In genomic region chr3:50259432-50260026, GRCh38 we compare ENCODE assay signal across 9 cellular contexts. TPM values are rescaled to one million over a fixed set of nuclear protein-coding genes. Genes with fewer than 3 reads are reported as not detected.
DNase-seq lines count a peak whose midpoint lies in the region; ATAC-seq and TF ChIP-seq lines count a peak whose summit lies in the region.
"Had no signal": no experiment of that assay in that cellular context is flagged by ENCODE, and none has a peak within 500 bp of the region (broad histone marks: within the 10 kb centered on the region; RNA-seq: fewer than 3 reads in every experiment).

No MANE protein-coding gene starts in this region.

- no peaks in the 10 kb centered on the region for H3K27me3 Mint-ChIP-seq in activated T-helper 17 cell treated with anti-CD3 and anti-CD28 coated beads, Interleukin-2, amount 50 U/mL, for 72 hours

- H3K4me3 ChIP-seq in mesodermal cell (ENCODE audit: extremely low read depth, insufficient read depth, low read length, poor library complexity, severe bottlenecking) (no peak overlapping the region), brain microvascular endothelial cell (ENCODE audit: low read depth, low read length) (no peak overlapping the region)

- H3K27ac ChIP-seq in mesodermal cell (ENCODE audit: low read depth, low read length, severe bottlenecking) (peak overlapping the region; percentile 99), brain microvascular endothelial cell (no peak overlapping the region)

- TF ChIP-seq CTCF in brain microvascular endothelial cell (IDR thresholded peaks at IDR 0.05; ENCODE audit: low read depth, low read length, missing control alignments): no peak

- H3K36me3 ChIP-seq in mesodermal cell (ENCODE audit: control insufficient read depth, insufficient read depth, low read length): peaks cover 48% of the 10 kb centered on the region
- H3K36me3 ChIP-seq in brain microvascular endothelial cell (replicated peaks): peaks cover 41% of the 10 kb centered on the region

- peak; percentile 32 for ATAC-seq in GM18517 (IDR thresholded peaks at IDR 0.05; ENCODE audit: unreplicated experiment)
- peak; percentile 25 for ATAC-seq in HG02642 (IDR thresholded peaks at IDR 0.05; ENCODE audit: poor library complexity, unreplicated experiment)
- peak; percentile 18 for ATAC-seq in activated T-helper 17 cell treated with anti-CD3 and anti-CD28 coated beads, Interleukin-2, amount 50 U/mL, for 72 hours (replicated peaks)
- no peak for ATAC-seq in GM18520 (IDR thresholded peaks at IDR 0.05; ENCODE audit: unreplicated experiment)
- ATAC-seq in HG03025 (IDR thresholded peaks at IDR 0.05; ENCODE audit: low FRiP score, unreplicated experiment): no peak

- H3K36me3 Mint-ChIP-seq in activated T-helper 17 cell treated with anti-CD3 and anti-CD28 coated beads, Interleukin-2, amount 50 U/mL, for 72 hours (ENCODE audit: low read depth): peaks cover 54% of the 10 kb centered on the region

- H3K9me3 ChIP-seq in mesodermal cell (ENCODE audit: control insufficient read depth, low read length): no peaks in the 10 kb centered on the region

- no peaks in the 10 kb centered on the region for H3K4me1 Mint-ChIP-seq in activated T-helper 17 cell treated with anti-CD3 and anti-CD28 coated beads, Interleukin-2, amount 50 U/mL, for 72 hours

- in situ Hi-C loops in brain microvascular endothelial cell (cut with HindIII; ENCODE audit: low pct_ligation_motif_present, low sequenced_read_pairs): no loop called here

- no peak for DNase-seq in activated effector memory CD4-positive, alpha-beta T cell treated with anti-CD3 and anti-CD28 coated beads, Interleukin-2, amount 50 U/mL, for 16 hours
- DNase-seq in brain microvascular endothelial cell: no peak

- H3K9me3 Mint-ChIP-seq in activated T-helper 17 cell treated with anti-CD3 and anti-CD28 coated beads, Interleukin-2, amount 50 U/mL, for 72 hours: no peaks in the 10 kb centered on the region

- peak overlapping the region; percentile 63 for H3K27ac Mint-ChIP-seq in activated T-helper 17 cell treated with anti-CD3 and anti-CD28 coated beads, Interleukin-2, amount 50 U/mL, for 72 hours

- peak overlapping the region; percentile 68 for H3K4me3 Mint-ChIP-seq in activated T-helper 17 cell treated with anti-CD3 and anti-CD28 coated beads, Interleukin-2, amount 50 U/mL, for 72 hours

- H3K4me1 ChIP-seq in mesodermal cell (ENCODE audit: control insufficient read depth, insufficient read depth, low read length, poor library complexity, severe bottlenecking): peaks cover 70% of the 10 kb centered on the region

- H3K27me3 ChIP-seq in brain microvascular endothelial cell (replicated peaks): no peaks in the 10 kb centered on the region

- 68 to 72% methylated on average over 14 to 17 of the region's 18 CpGs for WGBS in mesodermal cell (ENCODE audit: insufficient coverage in 2 of 2), 2 experiments

RNA-seq across cellular contexts. Expression of gene SEMA3B, which starts 9.4 kb away (rescaled TPM):
- total RNA-seq in activated T-helper 17 cell treated with anti-CD3 and anti-CD28 coated beads, Interleukin-2, amount 50 U/mL, for 72 hours: 1 to 10 TPM; 1.2 to 2.3 TPM
- 6.8 TPM for polyA plus RNA-seq in mesodermal cell (2013, experiment 1 of 2)
- polyA plus RNA-seq in mesodermal cell (2013, experiment 2 of 2): 6.1 TPM

RNA-seq across cellular contexts. Expression of gene LSMEM2, which starts 19.4 kb away (rescaled TPM):
- total RNA-seq in activated T-helper 17 cell treated with anti-CD3 and anti-CD28 coated beads, Interleukin-2, amount 50 U/mL, for 72 hours: under 1 TPM in 1 of 2 donors, not detected in 1; 0.34 TPM
- polyA plus RNA-seq in mesodermal cell (2013, experiment 1 of 2): not detected
- polyA plus RNA-seq in mesodermal cell (2013, experiment 2 of 2): not detected
- total RNA-seq: HT1080 had no signal

RNA-seq across cellular contexts. Expression of gene GNAI2, which starts 23.5 kb away (rescaled TPM):
- total RNA-seq in activated T-helper 17 cell treated with anti-CD3 and anti-CD28 coated beads, Interleukin-2, amount 50 U/mL, for 72 hours: 100 to 1,000 TPM; 283 to 392 TPM
- 395 TPM for polyA plus RNA-seq in mesodermal cell (2013, experiment 1 of 2)
- polyA plus RNA-seq in mesodermal cell (2013, experiment 2 of 2): 323 TPM

RNA-seq across cellular contexts. Expression of gene IFRD2, which starts 32.7 kb away (rescaled TPM):
- total RNA-seq in activated T-helper 17 cell treated with anti-CD3 and anti-CD28 coated beads, Interleukin-2, amount 50 U/mL, for 72 hours: 100 to 1,000 TPM in 1 of 2 donors, 10 to 100 TPM in 1; 59.2 to 139 TPM
- polyA plus RNA-seq in mesodermal cell (2013, experiment 1 of 2): 42.2 TPM
- polyA plus RNA-seq in mesodermal cell (2013, experiment 2 of 2): 33.5 TPM

RNA-seq across cellular contexts. Expression of gene HYAL3, which starts 39.7 kb away (rescaled TPM):
- total RNA-seq in activated T-helper 17 cell treated with anti-CD3 and anti-CD28 coated beads, Interleukin-2, amount 50 U/mL, for 72 hours: 10 to 100 TPM; 12.2 to 13.0 TPM
- polyA plus RNA-seq in mesodermal cell (2013, experiment 1 of 2): 5.5 TPM
- 4.2 TPM for polyA plus RNA-seq in mesodermal cell (2013, experiment 2 of 2)

Comparison
In these comparisons a context has a peak if more than half of its experiments do, and no peak if none do; other contexts are left out.
1. ATAC-seq: peak in GM18517 (single experiment), HG02642 (single experiment) and activated T-helper 17 cell treated with anti-CD3 and anti-CD28 coated beads, Interleukin-2, amount 50 U/mL, for 72 hours (single experiment); none in GM18520 (single experiment) and HG03025 (single experiment).